21 cellular contexts compared by ENCODE assay signal in the genomic region with DNA sequence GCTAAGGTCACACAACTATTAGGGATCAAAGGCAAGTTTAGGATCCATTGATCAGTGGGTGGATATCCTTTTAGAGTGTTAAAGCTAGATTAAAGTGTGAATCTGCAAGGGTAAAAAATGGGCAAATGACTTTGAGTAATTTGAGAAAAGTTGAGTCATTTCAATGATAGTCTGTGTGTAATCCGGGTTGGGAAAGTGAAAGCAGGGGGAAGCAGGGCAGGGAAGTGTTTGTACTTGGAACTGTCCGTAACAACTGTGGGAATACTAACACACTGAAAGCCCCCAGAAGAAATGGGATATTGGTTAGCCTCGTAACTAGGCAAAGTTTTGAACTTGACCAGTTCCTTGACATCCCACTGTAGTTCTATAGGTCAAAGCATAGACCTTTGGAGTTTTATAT.
"Had no signal": no experiment of that assay in that cellular context is flagged by ENCODE, and none has a peak within 500 bp of the region (broad histone marks: within the 10 kb centered on the region; RNA-seq: fewer than 3 reads in every experiment).

No MANE protein-coding gene starts in this region.

- H3K4me3 ChIP-seq: coronary artery, hepatocyte, pancreas, stomach, thoracic aorta, transverse colon had no signal

- ATAC-seq: naive thymus-derived CD4-positive, alpha-beta T cell; pancreas; right cardiac atrium had no signal

- DNase-seq: effector CD4-positive, alpha-beta T cell; endodermal cell; erythroblast; foreskin melanocyte; head of caudate nucleus; kidney glomerular epithelial cell; naive thymus-derived CD4-positive, alpha-beta T cell; nucleus accumbens; pancreas; right cardiac atrium; small intestine; stimulated activated CD4-positive, alpha-beta T cell treated with anti-CD3 and anti-CD28 coated beads, Interleukin-12 subunit alpha, Interleukin-12 subunit beta, amount 100 ng/mL, for 4 hours; stimulated activated naive CD4-positive, alpha-beta T cell; stomach; substantia nigra; transverse colon had no signal

- H3K27me3 ChIP-seq: hepatocyte, pancreas, stomach, transverse colon had no signal

- H3K79me2 ChIP-seq: hepatocyte had no signal

- H3K36me3 ChIP-seq: pancreas, stomach, thoracic aorta, transverse colon had no signal

- H3K27ac ChIP-seq: coronary artery, hepatocyte, pancreas, stomach, thoracic aorta, transverse colon had no signal

- H2AFZ ChIP-seq: hepatocyte had no signal

- H3K9me3 ChIP-seq: pancreas, thoracic aorta, transverse colon had no signal

- H3K4me1 ChIP-seq: pancreas, stomach, transverse colon had no signal

- FAIRE-seq: endothelial cell of umbilical vein, islet of Langerhans, pancreas, small intestine had no signal
